Comparison of ENCODE assay signal across 7 cellular contexts in the genomic region with DNA sequence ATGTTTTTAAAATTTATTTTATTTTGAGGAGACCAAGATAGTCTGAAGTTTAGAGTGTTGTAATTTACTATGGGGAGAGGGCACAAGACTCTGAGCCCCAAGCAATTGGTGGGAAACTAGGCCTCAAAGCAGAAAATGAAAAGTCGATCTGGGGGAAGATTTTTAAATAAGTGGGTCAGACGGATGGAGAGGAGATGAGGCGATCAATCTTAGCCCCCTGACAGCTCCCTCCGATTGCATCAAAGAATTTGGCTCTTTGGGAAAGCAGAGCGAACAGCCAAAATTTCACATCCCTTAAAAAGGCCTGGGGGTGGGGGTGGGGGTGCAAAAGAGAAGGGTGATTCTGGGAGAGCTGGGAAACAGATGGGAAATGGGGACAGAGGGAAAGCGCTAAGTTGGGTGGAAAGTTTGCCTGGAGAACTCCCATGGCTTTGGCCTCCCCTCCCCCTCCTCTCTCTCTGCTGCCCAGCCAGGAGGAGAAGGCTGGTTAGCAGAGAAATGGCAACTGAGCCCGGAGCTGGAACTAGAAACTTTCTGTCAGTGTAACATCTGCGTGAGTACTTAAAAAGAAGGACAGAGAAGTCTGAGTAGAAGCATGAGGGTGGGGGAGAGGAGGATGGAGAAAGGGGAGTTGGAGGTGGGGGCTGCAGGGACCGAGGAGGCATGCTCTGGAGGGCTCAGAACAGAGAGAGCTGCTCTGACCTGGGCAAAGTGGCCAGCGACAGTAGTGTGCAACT. TPM values are rescaled to one million over a fixed set of nuclear protein-coding genes. Genes with fewer than 3 reads are reported as not detected.
DNase-seq lines count a peak whose midpoint lies in the region; TF ChIP-seq lines count a peak whose summit lies in the region.
"Had no signal": no experiment of that assay in that cellular context is flagged by ENCODE, and none has a peak within 500 bp of the region (broad histone marks: within the 10 kb centered on the region; RNA-seq: fewer than 3 reads in every experiment).

No MANE protein-coding gene starts in this region.

- intact Hi-C loops in lower leg skin (cut with DNase I; ENCODE audit: low total_unique reads) = no loop called here

- peak overlapping the region; percentile 94 for H3K4me2 ChIP-seq in fibroblast of lung (ENCODE audit: extremely low read depth, insufficient read depth, low read length)
- H3K4me2 ChIP-seq: PC-9 had no signal

- H3K4me1 Mint-ChIP-seq in activated T-cell treated with anti-CD3 and anti-CD28 coated beads, Interleukin-2, amount 50 U/mL, for 24 hours (ENCODE audit: low read depth) = peaks cover 51% of the 10 kb centered on the region

- H3K27ac Mint-ChIP-seq in activated T-cell treated with anti-CD3 and anti-CD28 coated beads, Interleukin-2, amount 50 U/mL, for 24 hours = peak overlapping the region; percentile 67

- peaks cover 29% of the 10 kb centered on the region for H3K4me1 ChIP-seq in fibroblast of lung (ENCODE audit: control insufficient read depth, extremely low read depth, insufficient read depth, low read length)
- peaks cover 63% of the 10 kb centered on the region for H3K4me1 ChIP-seq in suprapubic skin

- peak overlapping the region in 3 of 4 experiments; percentile 20 to 90 (median 46) for H3K4me3 ChIP-seq in fibroblast of lung (replicated peaks in 1 of 4; ENCODE audit: control extremely low read depth in 1 of 4, insufficient read depth in 1 of 4, low read depth in 3 of 4, low read length in 4 of 4)
- peak overlapping the region; percentile 34 for H3K4me3 ChIP-seq in suprapubic skin
- no peak overlapping the region for H3K4me3 ChIP-seq in lower leg skin (ENCODE audit: low read depth, poor library complexity, severe bottlenecking)
- H3K4me3 ChIP-seq: PC-9 had no signal

- WGBS in suprapubic skin = 48% methylated on average over 10 of the region's 10 CpGs
- 37 to 43% methylated on average over 10 of the region's 10 CpGs for WGBS in lower leg skin, 2 donors

- TF ChIP-seq EP300 in suprapubic skin (IDR thresholded peaks at IDR 0.05) = no peak

- no peak for DNase-seq in activated T-cell treated with anti-CD3 and anti-CD28 coated beads, Interleukin-2, amount 50 U/mL, for 24 hours
- no peak for DNase-seq in activated T-cell treated with anti-CD3 and anti-CD28 coated beads, Interleukin-2, amount 50 U/mL, for 48 hours
- DNase-seq in fibroblast of lung (ENCODE audit: low read depth in 2 of 2) = peak in 1 of 2 donors; percentile 83
- no peak for DNase-seq in suprapubic skin (ENCODE audit: low spot score in 2 of 2)
- no peak for DNase-seq in lower leg skin (ENCODE audit: low spot score in 2 of 2)
- DNase-seq in NCI-H2107 treated with DMSO at 0.1 percent for 48 hours (lab: John Stamatoyannopoulos, UW; ENCODE audit: unreplicated experiment) = no peak
- DNase-seq: PC-9 had no signal

- H3K36me3 Mint-ChIP-seq in activated T-cell treated with anti-CD3 and anti-CD28 coated beads, Interleukin-2, amount 50 U/mL, for 24 hours (ENCODE audit: low read depth) = peaks cover 13% of the 10 kb centered on the region

- no peaks in the 10 kb centered on the region for H3K27me3 ChIP-seq in fibroblast of lung (ENCODE audit: control insufficient read depth, insufficient read depth, low read length)
- H3K27me3 ChIP-seq in suprapubic skin = peaks cover 4% of the 10 kb centered on the region

- H3K27ac ChIP-seq in fibroblast of lung (ENCODE audit: insufficient read depth, low read length) (peak overlapping the region; percentile 97), suprapubic skin (peak overlapping the region; percentile 80)
- H3K27ac ChIP-seq: PC-9 had no signal

- peaks cover 28% of the 10 kb centered on the region for H3K27me3 Mint-ChIP-seq in activated T-cell treated with anti-CD3 and anti-CD28 coated beads, Interleukin-2, amount 50 U/mL, for 24 hours

- peak overlapping the region; percentile 56 for H3K4me3 Mint-ChIP-seq in activated T-cell treated with anti-CD3 and anti-CD28 coated beads, Interleukin-2, amount 50 U/mL, for 24 hours

- no peaks in the 10 kb centered on the region for H3K9me3 Mint-ChIP-seq in activated T-cell treated with anti-CD3 and anti-CD28 coated beads, Interleukin-2, amount 50 U/mL, for 24 hours

- H3K36me3 ChIP-seq in fibroblast of lung (ENCODE audit: control insufficient read depth, insufficient read depth, low read length) (peaks cover 19% of the 10 kb centered on the region), suprapubic skin (peaks cover 7% of the 10 kb centered on the region)

- H3K9ac ChIP-seq in fibroblast of lung (ENCODE audit: insufficient read depth, low read length) = no peak overlapping the region

- no peaks in the 10 kb centered on the region for H4K20me1 ChIP-seq in fibroblast of lung (ENCODE audit: control insufficient read depth, extremely low read depth, insufficient read depth, low read length)

- no peak overlapping the region for H2AFZ ChIP-seq in fibroblast of lung (ENCODE audit: low read length)
- H2AFZ ChIP-seq: PC-9 had no signal

- no peaks in the 10 kb centered on the region for H3K9me3 ChIP-seq in fibroblast of lung (ENCODE audit: control insufficient read depth, insufficient read depth, low read depth, low read length)
- no peaks in the 10 kb centered on the region for H3K9me3 ChIP-seq in suprapubic skin

- TF ChIP-seq POLR2A in suprapubic skin (IDR thresholded peaks at IDR 0.05) (no peak), lower leg skin (IDR thresholded peaks at IDR 0.05) (no peak)

- TF ChIP-seq CTCF in fibroblast of lung (conservative IDR thresholded peaks at IDR 0.05 in 1 of 2, IDR thresholded peaks at IDR 0.05 in 1 of 2; ENCODE audit: low read depth in 1 of 2, low read length in 2 of 2) = no peak
- no peak for TF ChIP-seq CTCF in suprapubic skin (IDR thresholded peaks at IDR 0.05)
- TF ChIP-seq CTCF in lower leg skin (IDR thresholded peaks at IDR 0.05) = no peak

- peaks cover 89% of the 10 kb centered on the region for H3K79me2 ChIP-seq in fibroblast of lung (ENCODE audit: control insufficient read depth, insufficient read depth, low read length)

RNA-seq across cellular contexts. Expression of a gene that starts 1.4 kb away (rescaled TPM):
- total RNA-seq in fibroblast of lung (9.2 and 12.2 TPM in 2 replicates), suprapubic skin (10 to 100 TPM in 2 of 4 donors, 1 to 10 TPM in 2; 8.4 to 13.6 (median 9.9) TPM), lower leg skin (10 to 100 TPM in 3 of 4 donors, 1 to 10 TPM in 1; 5.8 to 34.9 (median 20.9) TPM)
- polyA plus RNA-seq in fibroblast of lung = 12.3 and 15.9 TPM in 2 replicates
- 18.2 and 25.8 TPM in 2 replicates for polyA plus RNA-seq in fibroblast of lung (2012)
- 10.2 and 12.9 TPM in 2 replicates for polyA minus RNA-seq in fibroblast of lung (ENCODE audit: low replicate concordance)

RNA-seq across cellular contexts. Expression of a gene that starts 15.5 kb away (rescaled TPM):
- not detected in 2 replicates for total RNA-seq in fibroblast of lung
- not detected in 2 replicates for polyA plus RNA-seq in fibroblast of lung
- not detected in 2 replicates for polyA plus RNA-seq in fibroblast of lung (2012)
- not detected in 2 replicates for polyA minus RNA-seq in fibroblast of lung (ENCODE audit: low replicate concordance)
- total RNA-seq in suprapubic skin = not detected
- under 1 TPM in 2 of 4 donors, not detected in 2; 0.19 to 0.52 TPM for total RNA-seq in lower leg skin
- total RNA-seq: PC-9 had no signal

RNA-seq across cellular contexts. Expression of a gene that starts 31.8 kb away (rescaled TPM):
- total RNA-seq in fibroblast of lung = 6.2 and 8.9 TPM in 2 replicates
- polyA plus RNA-seq in fibroblast of lung = 3.4 and 3.8 TPM in 2 replicates
- 4.5 and 5.6 TPM in 2 replicates for polyA plus RNA-seq in fibroblast of lung (2012)
- 3.8 and 5.0 TPM in 2 replicates for polyA minus RNA-seq in fibroblast of lung (ENCODE audit: low replicate concordance)
- total RNA-seq in suprapubic skin = 1 to 10 TPM in 3 of 4 donors, under 1 TPM in 1; 0.42 to 3.5 (median 1.0) TPM
- 1 to 10 TPM in 2 of 4 donors, under 1 TPM in 2; 0.42 to 2.9 (median 1.4) TPM for total RNA-seq in lower leg skin

RNA-seq across cellular contexts. Expression of a gene that starts 43.7 kb away (rescaled TPM):
- total RNA-seq in fibroblast of lung (15.7 and 28.6 TPM in 2 replicates), suprapubic skin (10 to 100 TPM in 1 of 4 donors, 1 to 10 TPM in 3; 2.3 to 20.8 (median 3.9) TPM), lower leg skin (10 to 100 TPM in 1 of 4 donors, 1 to 10 TPM in 2, under 1 TPM in 1; 0.97 to 14.1 (median 3.9) TPM)
- 15.7 and 19.5 TPM in 2 replicates for polyA plus RNA-seq in fibroblast of lung
- 20.9 and 25.3 TPM in 2 replicates for polyA plus RNA-seq in fibroblast of lung (2012)
- 3.5 and 4.9 TPM in 2 replicates for polyA minus RNA-seq in fibroblast of lung (ENCODE audit: low replicate concordance)

RNA-seq across cellular contexts. Expression of a gene that starts 47.2 kb away (rescaled TPM):
- total RNA-seq in fibroblast of lung (1.0 and 2.1 TPM in 2 replicates), suprapubic skin (under 1 TPM in 2 of 4 donors, not detected in 2; 0.72 to 0.80 TPM), lower leg skin (under 1 TPM in 2 of 4 donors, not detected in 2; 0.15 to 0.55 TPM)
- 9.4 and 17.2 TPM in 2 replicates for polyA plus RNA-seq in fibroblast of lung
- 24.6 and 41.8 TPM in 2 replicates for polyA plus RNA-seq in fibroblast of lung (2012)
- polyA minus RNA-seq in fibroblast of lung (ENCODE audit: low replicate concordance) = 3.8 and 5.5 TPM in 2 replicates
